1 cellular context compared by ENCODE assay signal in genomic region chr1:43706598-43707190, GRCh38.
TF ChIP-seq lines count a peak whose summit lies in the region.

No MANE protein-coding gene starts in this region.

TF ChIP-seq in HCT116, 20 proteins besides CTCF, POLR2A, EP300 and RAD21 (continued from another document):
- TF ChIP-seq, protein P1, sequence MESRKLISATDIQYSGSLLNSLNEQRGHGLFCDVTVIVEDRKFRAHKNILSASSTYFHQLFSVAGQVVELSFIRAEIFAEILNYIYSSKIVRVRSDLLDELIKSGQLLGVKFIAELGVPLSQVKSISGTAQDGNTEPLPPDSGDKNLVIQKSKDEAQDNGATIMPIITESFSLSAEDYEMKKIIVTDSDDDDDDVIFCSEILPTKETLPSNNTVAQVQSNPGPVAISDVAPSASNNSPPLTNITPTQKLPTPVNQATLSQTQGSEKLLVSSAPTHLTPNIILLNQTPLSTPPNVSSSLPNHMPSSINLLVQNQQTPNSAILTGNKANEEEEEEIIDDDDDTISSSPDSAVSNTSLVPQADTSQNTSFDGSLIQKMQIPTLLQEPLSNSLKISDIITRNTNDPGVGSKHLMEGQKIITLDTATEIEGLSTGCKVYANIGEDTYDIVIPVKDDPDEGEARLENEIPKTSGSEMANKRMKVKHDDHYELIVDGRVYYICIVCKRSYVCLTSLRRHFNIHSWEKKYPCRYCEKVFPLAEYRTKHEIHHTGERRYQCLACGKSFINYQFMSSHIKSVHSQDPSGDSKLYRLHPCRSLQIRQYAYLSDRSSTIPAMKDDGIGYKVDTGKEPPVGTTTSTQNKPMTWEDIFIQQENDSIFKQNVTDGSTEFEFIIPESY (IDR thresholded peaks at IDR 0.05; ENCODE audit: extremely low read depth, insufficient replicate concordance, low read length): no peak
- no peak for TF ChIP-seq SP1 (IDR thresholded peaks at IDR 0.05; ENCODE audit: low read depth)
- TF ChIP-seq POLR2AphosphoS5 (IDR thresholded peaks at IDR 0.05; ENCODE audit: low read depth, low read length): no peak
- TF ChIP-seq FOSL1 (IDR thresholded peaks at IDR 0.05; ENCODE audit: low read depth): no peak
- no peak for TF ChIP-seq REST (IDR thresholded peaks at IDR 0.05; ENCODE audit: low read depth)
- no peak; the same call in 1 of the 2 replicates for TF ChIP-seq ZFX (IDR thresholded peaks at IDR 0.05)
- no peak for TF ChIP-seq ZNF274 (IDR thresholded peaks at IDR 0.05; ENCODE audit: low read depth, low read length)
- TF ChIP-seq JUND (IDR thresholded peaks at IDR 0.05): no peak; the same call in 1 of the 2 replicates
- no peak for TF ChIP-seq MAX (IDR thresholded peaks at IDR 0.05)
